Comparison of ENCODE assay signal across 8 cellular contexts in genomic region chr17:49259663-49260010, GRCh38. TPM values are rescaled to one million over a fixed set of nuclear protein-coding genes. Genes with fewer than 3 reads are reported as not detected.
DNase-seq lines count a peak whose midpoint lies in the region; ATAC-seq, FAIRE-seq and TF ChIP-seq lines count a peak whose summit lies in the region.

No MANE protein-coding gene starts in this region.

- no peak for FAIRE-seq in D721Med (lab: Jason Lieb, UNC)

- no peak for TF ChIP-seq CTCF in Panc1 (IDR thresholded peaks at IDR 0.05)
- TF ChIP-seq CTCF in esophagus muscularis mucosa (IDR thresholded peaks at IDR 0.05): no peak
- no peak for TF ChIP-seq CTCF in D721Med (IDR thresholded peaks at IDR 0.05; ENCODE audit: insufficient read depth, missing control alignments)

- H3K79me1 ChIP-seq in neuronal stem cell (ENCODE audit: low read depth, low read length): no peaks in the 10 kb centered on the region

- peak overlapping the region; percentile 80 for H3K4me2 ChIP-seq in neuronal stem cell (ENCODE audit: insufficient read depth, low read length, poor library complexity, severe bottlenecking)

- H3K36me3 Mint-ChIP-seq in CD8-positive, alpha-beta memory T cell: no peaks in the 10 kb centered on the region

- H3K4me3 ChIP-seq in CD8-positive, alpha-beta memory T cell (ENCODE audit: low read length): peak overlapping the region; percentile 63
- H3K4me3 ChIP-seq in Panc1 (ENCODE audit: low read depth in 2 of 2, low read length in 2 of 2) (peak overlapping the region; percentile 50 to 76), esophagus muscularis mucosa (peak overlapping the region; percentile 61 to 82 (median 66)), neuronal stem cell (ENCODE audit: low read length in 2 of 2) (peak overlapping the region; percentile 35 to 80)

- no peak overlapping the region for H2BK120ac ChIP-seq in neuronal stem cell (ENCODE audit: low read depth, low read length)

- no peaks in the 10 kb centered on the region for H3K36me3 ChIP-seq in CD8-positive, alpha-beta memory T cell (ENCODE audit: insufficient read depth, low read length)
- H3K36me3 ChIP-seq in Panc1 (ENCODE audit: control insufficient read depth, insufficient read depth, low read length) (no peaks in the 10 kb centered on the region), esophagus muscularis mucosa (no peaks in the 10 kb centered on the region), neuronal stem cell (replicated peaks in 1 of 2; ENCODE audit: control insufficient read depth in 2 of 2, insufficient read depth in 2 of 2, low read length in 2 of 2) (no peaks in the 10 kb centered on the region)

- no TSS peak for BruUV-seq in Panc1 (replicated peaks; lab: Mats Ljungman, UMichigan)

- H4K91ac ChIP-seq in neuronal stem cell (ENCODE audit: low read depth, low read length, poor library complexity): no peak overlapping the region

- peaks cover 10% of the 10 kb centered on the region for H3K4me1 ChIP-seq in CD8-positive, alpha-beta memory T cell (ENCODE audit: insufficient read depth, low read length)
- H3K4me1 ChIP-seq in Panc1 (ENCODE audit: control insufficient read depth, insufficient read depth, low read length) (no peaks in the 10 kb centered on the region), esophagus muscularis mucosa (peaks cover 10 to 19% (median 18%) of the 10 kb centered on the region in 4 donors), neuronal stem cell (ENCODE audit: control insufficient read depth in 2 of 2, insufficient read depth in 1 of 2, low read depth in 1 of 2, low read length in 2 of 2) (peaks cover 0 to 4% of the 10 kb centered on the region in 2 donors)

- peak overlapping the region; percentile 93 for H2BK15ac ChIP-seq in neuronal stem cell (ENCODE audit: low read length)

- H2BK5ac ChIP-seq in neuronal stem cell (ENCODE audit: low read length): no peak overlapping the region

- no peak for TF ChIP-seq EP300 in esophagus muscularis mucosa (IDR thresholded peaks at IDR 0.05)

- peak overlapping the region; percentile 28 for H2AK5ac ChIP-seq in neuronal stem cell (ENCODE audit: low read depth, low read length)

- H3K18ac ChIP-seq in neuronal stem cell (ENCODE audit: low read length): peak overlapping the region; percentile 52

- no peak overlapping the region for H3K14ac ChIP-seq in neuronal stem cell (ENCODE audit: low read length)

- H3K27me3 Mint-ChIP-seq in CD8-positive, alpha-beta memory T cell: peaks cover 0 to 9% of the 10 kb centered on the region in 2 donors

- no peaks in the 10 kb centered on the region for H3K9me3 Mint-ChIP-seq in CD8-positive, alpha-beta memory T cell

- H3K23ac ChIP-seq in neuronal stem cell (ENCODE audit: low read depth, low read length, poor library complexity): no peak overlapping the region

- 22% methylated on average over 4 of the region's 10 CpGs for WGBS in esophagus muscularis mucosa
- no CpG with 5 or more reads among the region's 10 CpGs for WGBS in neuronal stem cell (ENCODE audit: extremely low coverage in 2 of 2, insufficient read length in 2 of 2, insufficient replicate concordance in 1 of 2), 2 donors

- H3K9me3 ChIP-seq in CD8-positive, alpha-beta memory T cell (ENCODE audit: low read length): no peaks in the 10 kb centered on the region
- no peaks in the 10 kb centered on the region for H3K9me3 ChIP-seq in Panc1 (ENCODE audit: control insufficient read depth, insufficient read depth, low read depth, low read length)
- no peaks in the 10 kb centered on the region for H3K9me3 ChIP-seq in esophagus muscularis mucosa
- no peaks in the 10 kb centered on the region for H3K9me3 ChIP-seq in neuronal stem cell (replicated peaks in 1 of 2; ENCODE audit: control insufficient read depth in 2 of 2, insufficient read depth in 1 of 2, low read depth in 1 of 2, low read length in 2 of 2)

- no peak overlapping the region for H3K27ac ChIP-seq in CD8-positive, alpha-beta memory T cell (ENCODE audit: low read depth, low read length)
- peak overlapping the region; percentile 23; the same call in 1 of the 2 replicates for H3K27ac ChIP-seq in Panc1 (ENCODE audit: low read length)
- peak overlapping the region; percentile 66 to 78 (median 70) for H3K27ac ChIP-seq in esophagus muscularis mucosa (replicated peaks in 1 of 4)
- H3K27ac ChIP-seq in neuronal stem cell (replicated peaks; ENCODE audit: low read length): no peak overlapping the region

- H3K27me3 ChIP-seq in CD8-positive, alpha-beta memory T cell (ENCODE audit: insufficient read depth, low read length, poor library complexity, severe bottlenecking): peaks cover 5% of the 10 kb centered on the region
- H3K27me3 ChIP-seq in Panc1 (ENCODE audit: control insufficient read depth, insufficient read depth, low read length): no peaks in the 10 kb centered on the region
- H3K27me3 ChIP-seq in esophagus muscularis mucosa: peaks cover 0 to 16% (median 0%) of the 10 kb centered on the region in 4 donors
- peaks cover 0 to 33% (median 13%) of the 10 kb centered on the region in 3 experiments for H3K27me3 ChIP-seq in neuronal stem cell (ENCODE audit: control insufficient read depth in 3 of 3, insufficient read depth in 3 of 3, low read depth in 1 of 3, low read length in 3 of 3)

- peak overlapping the region; percentile 78 to 96 (median 83) for H3K4me3 Mint-ChIP-seq in CD8-positive, alpha-beta memory T cell

- H2AFZ ChIP-seq in neuronal stem cell (ENCODE audit: low read length): peak overlapping the region; percentile 95

- in situ Hi-C loops in Panc1 (cut with HindIII; ENCODE audit: low pct_unique_long_range_greater_than_20kb, low sequenced_read_pairs): no loop called here

- ATAC-seq in Panc1 (no peak), HG02870 (IDR thresholded peaks at IDR 0.05; ENCODE audit: unreplicated experiment) (no peak), GM21423 (IDR thresholded peaks at IDR 0.05; ENCODE audit: unreplicated experiment) (no peak)

- H4K8ac ChIP-seq in neuronal stem cell (ENCODE audit: low read depth, low read length): no peak overlapping the region

- intact Hi-C loops in Panc1 (cut with micrococcal nuclease; ENCODE audit: unreplicated experiment): no loop called here
- intact Hi-C loops in esophagus muscularis mucosa (cut with DNase I): no loop called here

- H3K27ac Mint-ChIP-seq in CD8-positive, alpha-beta memory T cell: peak overlapping the region in 1 of 8 donors; percentile 85

- no peak overlapping the region for H3K4ac ChIP-seq in neuronal stem cell (ENCODE audit: low read length)

- TF ChIP-seq POLR2A in esophagus muscularis mucosa (IDR thresholded peaks at IDR 0.05; ENCODE audit: low read depth): no peak

- H3K4me1 Mint-ChIP-seq in CD8-positive, alpha-beta memory T cell: peaks cover 8 to 14% (median 10%) of the 10 kb centered on the region in 3 donors

- H3K9ac ChIP-seq in neuronal stem cell (ENCODE audit: low read depth, low read length, poor library complexity): no peak overlapping the region

- CTCF ChIA-PET in CD8-positive, alpha-beta memory T cell (lab: Charles Lee): interaction anchor here (0.7 to 1.4 kb wide), 2 partner anchors 35 to 109 kb away, joined by 3 read pairs; no protein-coding TSS in a partner anchor
- CTCF ChIA-PET in Panc1 (lab: Charles Lee): interaction anchor here (0.6 to 0.9 kb wide), 3 partner anchors 34 to 1051 kb away, joined by 3 to 9 read pairs (median 7); no protein-coding TSS in a partner anchor

- POLR2A ChIA-PET in CD8-positive, alpha-beta memory T cell (lab: Charles Lee): interaction anchor here (0.6 to 0.7 kb wide), 2 partner anchors 15 to 68 kb away, joined by 3 to 5 read pairs; no protein-coding TSS in a partner anchor
- POLR2A ChIA-PET in Panc1 (lab: Charles Lee): no interaction called here

- DNase-seq in CD8-positive, alpha-beta memory T cell: no peak
- no peak for DNase-seq in Panc1 (ENCODE audit: low read depth, low spot score)
- no peak for DNase-seq in esophagus muscularis mucosa (ENCODE audit: extremely low spot score)
- no peak for DNase-seq in neuronal stem cell (ENCODE audit: low spot score)
- no peak for DNase-seq in D721Med (ENCODE audit: insufficient read length, low spot score)
- no peak for DNase-seq in GM19238 (ENCODE audit: insufficient read length, low spot score)

- H2BK12ac ChIP-seq in neuronal stem cell (ENCODE audit: low read length): peak overlapping the region; percentile 41

RNA-seq across cellular contexts. Expression of gene PHOSPHO1, which starts 29.1 kb away (rescaled TPM):
- not detected for total RNA-seq in CD8-positive, alpha-beta memory T cell
- 0.91 TPM for polyA plus RNA-seq in CD8-positive, alpha-beta memory T cell
- total RNA-seq in Panc1 (2021; ENCODE audit: unreplicated experiment): 0.54 TPM
- polyA plus RNA-seq in Panc1 (2012; ENCODE audit: insufficient read length): 0.34 TPM
- total RNA-seq in esophagus muscularis mucosa: 1 to 10 TPM in 3 of 4 donors, not detected in 1; 1.2 to 1.5 (median 1.4) TPM
- 0.10 TPM for polyA plus RNA-seq in neuronal stem cell (2013, experiment 1 of 2)
- 0.07 TPM for polyA plus RNA-seq in neuronal stem cell (2013, experiment 2 of 2)

RNA-seq across cellular contexts. Expression of gene ABI3, which starts 49.1 kb away (rescaled TPM):
- 10 to 100 TPM; 46.4 to 48.5 TPM for total RNA-seq in CD8-positive, alpha-beta memory T cell
- polyA plus RNA-seq in CD8-positive, alpha-beta memory T cell: 95.4 TPM
- total RNA-seq in Panc1 (2021; ENCODE audit: unreplicated experiment) (not detected), esophagus muscularis mucosa (1 to 10 TPM; 3.3 to 8.9 (median 6.3) TPM)
- not detected for polyA plus RNA-seq in Panc1 (2012; ENCODE audit: insufficient read length)
- 0.22 TPM for polyA plus RNA-seq in neuronal stem cell (2013, experiment 1 of 2)
- polyA plus RNA-seq in neuronal stem cell (2013, experiment 2 of 2): 0.22 TPM

RNA-seq across cellular contexts. Expression of gene GNGT2, which starts 49.3 kb away (rescaled TPM):
- total RNA-seq in CD8-positive, alpha-beta memory T cell: 10 to 100 TPM; 24.0 to 26.5 TPM
- polyA plus RNA-seq in CD8-positive, alpha-beta memory T cell: 33.6 TPM
- total RNA-seq in Panc1 (2021; ENCODE audit: unreplicated experiment) (not detected), esophagus muscularis mucosa (1 to 10 TPM in 2 of 4 donors, under 1 TPM in 1, not detected in 1; 0.97 to 2.2 (median 2.1) TPM)
- polyA plus RNA-seq in Panc1 (2012; ENCODE audit: insufficient read length): not detected
- 0.08 TPM for polyA plus RNA-seq in neuronal stem cell (2013, experiment 1 of 2)
- polyA plus RNA-seq in neuronal stem cell (2013, experiment 2 of 2): 0.11 TPM

Comparison
In these comparisons a context has a peak if more than half of its experiments do, and no peak if none do; other contexts are left out.
1. H3K27ac ChIP-seq: peak in Panc1 (single experiment) and esophagus muscularis mucosa (4 of 4); none in CD8-positive, alpha-beta memory T cell (single experiment) and neuronal stem cell (single experiment).
2. RNA of gene ABI3, which starts 49.1 kb away (total RNA-seq): 46.4 to 48.5 TPM in CD8-positive, alpha-beta memory T cell; 3.3 to 8.9 TPM in esophagus muscularis mucosa and not detected in Panc1 (single experiment); every median in the first group is over 4 times any median in the second.
3. RNA of gene GNGT2, which starts 49.3 kb away (total RNA-seq): 24.0 to 26.5 TPM in CD8-positive, alpha-beta memory T cell; 0.97 to 2.2 TPM in esophagus muscularis mucosa and not detected in Panc1 (single experiment); every median in the first group is over 4 times any median in the second.
4. Peak in every context shown above with its lines, with median percentiles within 50 percentile points of each other: H3K4me3 ChIP-seq.